10 cellular contexts compared by ENCODE assay signal in genomic region chr9:93954436-93955355, GRCh38. TPM values are rescaled to one million over a fixed set of nuclear protein-coding genes. Genes with fewer than 3 reads are reported as not detected.
A peak's percentile ranks its signal among the peaks of the same experiment; 100 is the strongest.
DNase-seq lines count a peak whose midpoint lies in the region; ATAC-seq and TF ChIP-seq lines count a peak whose summit lies in the region.
"Had no signal": no experiment of that assay in that cellular context is flagged by ENCODE, and none has a peak within 500 bp of the region (broad histone marks: within the 10 kb centered on the region; RNA-seq: fewer than 3 reads in every experiment).

Gene BARX1, minus strand, starts transcription at chr9:93955355. Its CDS starts 209 bp downstream, at chr9:93955146.

- H2AFZ ChIP-seq in smooth muscle cell (ENCODE audit: low read depth): no peak within 1 kb of the TSS

- peak within 1 kb of the TSS; percentile 86 for H3K4me2 ChIP-seq in smooth muscle cell

- H3K9me3 ChIP-seq in WERI-Rb-1 (ENCODE audit: severe bottlenecking): peaks cover 11% of the 10 kb centered on the region
- H3K9me3 ChIP-seq in iPS-18a (ENCODE audit: control insufficient read depth, low read depth, low read length): no peaks in the 10 kb centered on the region
- no peaks in the 10 kb centered on the region for H3K9me3 ChIP-seq in smooth muscle cell (replicated peaks; ENCODE audit: low read depth)

- H3K4me1 ChIP-seq in iPS-18a (ENCODE audit: control insufficient read depth, low read depth, low read length): peaks cover 34% of the 10 kb centered on the region
- H3K4me1 ChIP-seq in smooth muscle cell (ENCODE audit: low read depth): peaks cover 33% of the 10 kb centered on the region

- H3K9ac ChIP-seq in iPS-18a (ENCODE audit: low read length) (no peak within 1 kb of the TSS), smooth muscle cell (ENCODE audit: low read depth) (no peak within 1 kb of the TSS)

- WGBS in smooth muscle cell (ENCODE audit: low lambda C conversion rate): 4% methylated on average over 38 of the region's 126 CpGs

- DNase-seq in NCI-H748 (lab: John Stamatoyannopoulos, UW; ENCODE audit: unreplicated experiment): peak; percentile 72
- DNase-seq in NCI-H748 treated with DMSO at 0.1 percent for 48 hours (lab: John Stamatoyannopoulos, UW): no peak
- DNase-seq in WERI-Rb-1: no peak
- DNase-seq in smooth muscle cell (lab: John Stamatoyannopoulos, UW; ENCODE audit: unreplicated experiment): no peak
- no peak for DNase-seq in inferior parietal cortex (ENCODE audit: extremely low spot score)
- DNase-seq: activated effector memory CD4-positive, alpha-beta T cell treated with anti-CD3 and anti-CD28 coated beads, Interleukin-2, amount 50 U/mL, for 16 hours; AML-193 had no signal

- no peak for ATAC-seq in HG02840 (IDR thresholded peaks at IDR 0.05; ENCODE audit: low FRiP score, unreplicated experiment)
- ATAC-seq in HG02852 (IDR thresholded peaks at IDR 0.05; ENCODE audit: unreplicated experiment): no peak

- H3K27me3 ChIP-seq in WERI-Rb-1 (ENCODE audit: insufficient read depth, low read depth, severe bottlenecking) (peaks cover 82% of the 10 kb centered on the region), iPS-18a (ENCODE audit: control insufficient read depth, insufficient read depth, low read length) (peaks cover 97% of the 10 kb centered on the region), smooth muscle cell (ENCODE audit: low read depth) (peaks cover 96% of the 10 kb centered on the region)

- TF ChIP-seq CTCF in WERI-Rb-1 (IDR thresholded peaks at IDR 0.05; ENCODE audit: low read depth, low read length) (no peak), smooth muscle cell (IDR thresholded peaks at IDR 0.05; ENCODE audit: borderline replicate concordance, insufficient read depth, poor library complexity, severe bottlenecking) (no peak)

- no peaks in the 10 kb centered on the region for H3F3A ChIP-seq in smooth muscle cell (ENCODE audit: low read depth)

- peak within 1 kb of the TSS; percentile 44 for H3K4me3 ChIP-seq in WERI-Rb-1 (ENCODE audit: low read depth, low read length)
- H3K4me3 ChIP-seq in iPS-18a (ENCODE audit: low read length): peak within 1 kb of the TSS; percentile 64
- H3K4me3 ChIP-seq in smooth muscle cell: peak within 1 kb of the TSS; percentile 46

- H3K27ac ChIP-seq in WERI-Rb-1: no peak within 1 kb of the TSS
- H3K27ac ChIP-seq in iPS-18a (ENCODE audit: low read length): no peak within 1 kb of the TSS
- H3K27ac ChIP-seq in smooth muscle cell (ENCODE audit: low read depth): no peak within 1 kb of the TSS

- H4K20me1 ChIP-seq in smooth muscle cell (ENCODE audit: low read depth): peaks cover 3% of the 10 kb centered on the region

- no peaks in the 10 kb centered on the region for H3K36me3 ChIP-seq in WERI-Rb-1
- H3K36me3 ChIP-seq in iPS-18a (ENCODE audit: control insufficient read depth, low read depth, low read length): no peaks in the 10 kb centered on the region
- no peaks in the 10 kb centered on the region for H3K36me3 ChIP-seq in smooth muscle cell (ENCODE audit: low read depth)

- no peaks in the 10 kb centered on the region for H3K79me2 ChIP-seq in smooth muscle cell (ENCODE audit: low read depth)

RNA-seq across cellular contexts. Expression of gene BARX1, which starts in this region (rescaled TPM):
- 3.2 and 6.1 TPM in 2 replicates for total RNA-seq in smooth muscle cell
- polyA plus RNA-seq in smooth muscle cell: 6.1 and 11.5 TPM in 2 replicates
